ENCODE assay signal across 11 cellular contexts in the genomic region with DNA sequence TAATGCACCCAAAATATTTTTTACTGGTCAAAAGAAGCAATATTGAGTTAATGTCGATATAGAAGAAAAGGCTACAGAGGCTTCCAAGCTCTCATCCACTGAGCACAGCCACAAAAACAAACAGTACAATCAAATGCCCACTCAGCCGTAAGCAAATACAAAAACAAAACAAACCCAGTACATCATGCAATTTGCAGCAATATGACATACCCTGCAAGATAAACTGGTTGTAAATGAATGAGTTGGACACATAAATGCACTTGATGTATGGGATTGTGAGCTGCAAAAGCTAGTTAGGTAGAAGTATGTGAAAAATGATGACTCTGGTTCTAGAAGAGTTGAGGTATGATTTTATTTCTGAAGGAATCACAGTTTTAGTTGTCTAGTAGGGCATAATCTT.
DNase-seq lines count a peak whose midpoint lies in the region; ATAC-seq and TF ChIP-seq lines count a peak whose summit lies in the region.
"Had no signal": no experiment of that assay in that cellular context is flagged by ENCODE, and none has a peak within 500 bp of the region (broad histone marks: within the 10 kb centered on the region; RNA-seq: fewer than 3 reads in every experiment).

No MANE protein-coding gene starts in this region.

- no peak overlapping the region for H3K4me2 ChIP-seq in mesenchymal stem cell (ENCODE audit: low read length, poor library complexity, severe bottlenecking)

- no peak overlapping the region for H3K18ac ChIP-seq in mesenchymal stem cell (ENCODE audit: low read depth in 1 of 2, low read length in 2 of 2)

- no peak overlapping the region for H4K91ac ChIP-seq in mesenchymal stem cell (ENCODE audit: low read length)

- peak overlapping the region; percentile 98 for H3K9ac ChIP-seq in mesenchymal stem cell (ENCODE audit: low read length)

- H3K9me3 ChIP-seq in mesenchymal stem cell (ENCODE audit: control insufficient read depth, low read length) = no peaks in the 10 kb centered on the region
- no peaks in the 10 kb centered on the region for H3K9me3 ChIP-seq in vagina

- H3K27me3 ChIP-seq in mesenchymal stem cell (ENCODE audit: control insufficient read depth in 1 of 2, insufficient read depth in 1 of 2, low read length in 2 of 2) = no peaks in the 10 kb centered on the region
- H3K27me3 ChIP-seq in vagina = no peaks in the 10 kb centered on the region

- H3K4me3 ChIP-seq in mesenchymal stem cell (ENCODE audit: insufficient read depth in 1 of 2, low read depth in 1 of 2, low read length in 2 of 2) = no peak overlapping the region
- H3K4me3 ChIP-seq in vagina = peak overlapping the region; percentile 97 to 98

- no peak overlapping the region for H3K4ac ChIP-seq in mesenchymal stem cell (ENCODE audit: low read depth in 1 of 2, low read length in 2 of 2)

- WGBS in mesenchymal stem cell = 100% methylated on average over 1 of the region's 2 CpGs

- peaks cover 8% of the 10 kb centered on the region for H3K79me1 ChIP-seq in mesenchymal stem cell (replicated peaks; ENCODE audit: low read length, poor library complexity, severe bottlenecking)

- no peak overlapping the region for H4K8ac ChIP-seq in mesenchymal stem cell (ENCODE audit: low read length)

- no peak overlapping the region for H2AK5ac ChIP-seq in mesenchymal stem cell (ENCODE audit: low read length, severe bottlenecking)

- TF ChIP-seq POLR2A in vagina (IDR thresholded peaks at IDR 0.05) = no peak

- no peaks in the 10 kb centered on the region for H3K36me3 Mint-ChIP-seq in stimulated activated naive CD8-positive, alpha-beta T cell treated with anti-CD3 and anti-CD28 coated beads, Interleukin-15, Interleukin-2, amounts not matched to agents 100 ng/mL and 50 ng/mL, for 24 hours (ENCODE audit: low read depth)
- H3K36me3 Mint-ChIP-seq in activated T-helper 1 cell treated with anti-CD3 and anti-CD28 coated beads, Interleukin-12 subunit alpha, Interleukin-12 subunit beta, Interleukin-2, Interleukin-4 antibody, amounts not matched to agents 30 ng/mL and 10 ng/mL and 1 ng/mL, durations not matched to agents 14 hours and 24 hours and 36 hours (ENCODE audit: low read depth) = peaks cover 6% of the 10 kb centered on the region

- TF ChIP-seq CTCF in vagina (IDR thresholded peaks at IDR 0.05) = no peak

- no peak overlapping the region for H2BK12ac ChIP-seq in mesenchymal stem cell (ENCODE audit: low read length in 2 of 2)

- H3K36me3 ChIP-seq in mesenchymal stem cell (ENCODE audit: control insufficient read depth in 1 of 2, insufficient read depth in 2 of 2, low read depth in 1 of 2, low read length in 2 of 2) (peaks cover 0 to 3% of the 10 kb centered on the region in 2 experiments), vagina (no peaks in the 10 kb centered on the region)

- H3K4me1 ChIP-seq in mesenchymal stem cell (ENCODE audit: control insufficient read depth, insufficient read depth, low read depth, low read length) (no peaks in the 10 kb centered on the region), vagina (peaks cover 45% of the 10 kb centered on the region)

- no peaks in the 10 kb centered on the region for H3K27me3 Mint-ChIP-seq in stimulated activated naive CD8-positive, alpha-beta T cell treated with anti-CD3 and anti-CD28 coated beads, Interleukin-15, Interleukin-2, amounts not matched to agents 100 ng/mL and 50 ng/mL, for 24 hours
- H3K27me3 Mint-ChIP-seq in activated T-helper 1 cell treated with anti-CD3 and anti-CD28 coated beads, Interleukin-12 subunit alpha, Interleukin-12 subunit beta, Interleukin-2, Interleukin-4 antibody, amounts not matched to agents 30 ng/mL and 10 ng/mL and 1 ng/mL, durations not matched to agents 14 hours and 24 hours and 36 hours (ENCODE audit: insufficient read depth) = peaks cover 2% of the 10 kb centered on the region

- no peak overlapping the region for H2BK15ac ChIP-seq in mesenchymal stem cell (ENCODE audit: low read depth, poor library complexity, severe bottlenecking)

- no peak overlapping the region for H3K27ac Mint-ChIP-seq in stimulated activated naive CD8-positive, alpha-beta T cell treated with anti-CD3 and anti-CD28 coated beads, Interleukin-15, Interleukin-2, amounts not matched to agents 100 ng/mL and 50 ng/mL, for 24 hours
- no peak overlapping the region for H3K27ac Mint-ChIP-seq in activated T-helper 1 cell treated with anti-CD3 and anti-CD28 coated beads, Interleukin-12 subunit alpha, Interleukin-12 subunit beta, Interleukin-2, Interleukin-4 antibody, amounts not matched to agents 30 ng/mL and 10 ng/mL and 1 ng/mL, durations not matched to agents 14 hours and 24 hours and 36 hours

- peaks cover 82% of the 10 kb centered on the region for H3K4me1 Mint-ChIP-seq in stimulated activated naive CD8-positive, alpha-beta T cell treated with anti-CD3 and anti-CD28 coated beads, Interleukin-15, Interleukin-2, amounts not matched to agents 100 ng/mL and 50 ng/mL, for 24 hours (ENCODE audit: low read depth)
- H3K4me1 Mint-ChIP-seq in activated T-helper 1 cell treated with anti-CD3 and anti-CD28 coated beads, Interleukin-12 subunit alpha, Interleukin-12 subunit beta, Interleukin-2, Interleukin-4 antibody, amounts not matched to agents 30 ng/mL and 10 ng/mL and 1 ng/mL, durations not matched to agents 14 hours and 24 hours and 36 hours (ENCODE audit: low read depth) = peaks cover 35% of the 10 kb centered on the region

- H3K23ac ChIP-seq in mesenchymal stem cell (ENCODE audit: low read length in 2 of 2) = no peak overlapping the region

- no peak overlapping the region for H3K14ac ChIP-seq in mesenchymal stem cell (ENCODE audit: low read length in 2 of 2)

- no peak for DNase-seq in stimulated activated naive CD8-positive, alpha-beta T cell treated with anti-CD3 and anti-CD28 coated beads, Interleukin-15, Interleukin-2, amounts not matched to agents 100 U/mL and 50 U/mL, for 24 hours
- no peak for DNase-seq in activated T-helper 1 cell treated with anti-CD3 and anti-CD28 coated beads, Interleukin-12 subunit alpha, Interleukin-12 subunit beta, Interleukin-2, Interleukin-4 antibody, amounts not matched to agents 30 ng/mL and 10 ng/mL and 1 ng/mL, durations not matched to agents 14 hours and 24 hours and 36 hours (ENCODE audit: low spot score)
- DNase-seq in mesenchymal stem cell = no peak
- no peak for DNase-seq in vagina (ENCODE audit: extremely low spot score in 2 of 2)
- DNase-seq in GM03348 (ENCODE audit: low spot score) = no peak
- no peak for DNase-seq in stimulated activated CD4-positive, alpha-beta T cell treated with anti-CD3 and anti-CD28 coated beads, Interleukin-2, amount 100 ng/mL, for 24 hours
- DNase-seq: KBM-7, SHP77 treated with DMSO at 0.1 percent for 48 hours had no signal

- H3K27ac ChIP-seq in mesenchymal stem cell (ENCODE audit: low read length, poor library complexity, severe bottlenecking) (no peak overlapping the region), vagina (peak overlapping the region; percentile 97)

- ATAC-seq in stimulated activated naive CD8-positive, alpha-beta T cell treated with anti-CD3 and anti-CD28 coated beads, Interleukin-15, Interleukin-2, amounts not matched to agents 100 U/mL and 50 U/mL, for 24 hours = no peak
- ATAC-seq in HG03097 (IDR thresholded peaks at IDR 0.05; ENCODE audit: low FRiP score, unreplicated experiment) = no peak

- no peaks in the 10 kb centered on the region for H3K9me3 Mint-ChIP-seq in stimulated activated naive CD8-positive, alpha-beta T cell treated with anti-CD3 and anti-CD28 coated beads, Interleukin-15, Interleukin-2, amounts not matched to agents 100 ng/mL and 50 ng/mL, for 24 hours
- H3K9me3 Mint-ChIP-seq in activated T-helper 1 cell treated with anti-CD3 and anti-CD28 coated beads, Interleukin-12 subunit alpha, Interleukin-12 subunit beta, Interleukin-2, Interleukin-4 antibody, amounts not matched to agents 30 ng/mL and 10 ng/mL and 1 ng/mL, durations not matched to agents 14 hours and 24 hours and 36 hours = no peaks in the 10 kb centered on the region
- H3K9me3 Mint-ChIP-seq: activated T-helper 2 cell treated with anti-CD3 and anti-CD28 coated beads, Interferon-gamma antibody, Interleukin-2, Interleukin-4, amounts not matched to agents 10 μg/mL and 5 μg/mL and 100 μg/mL, durations not matched to agents 14 hours and 24 hours and 36 hours had no signal

- H3K4me3 Mint-ChIP-seq in stimulated activated naive CD8-positive, alpha-beta T cell treated with anti-CD3 and anti-CD28 coated beads, Interleukin-15, Interleukin-2, amounts not matched to agents 100 ng/mL and 50 ng/mL, for 24 hours = peak overlapping the region; percentile 30
- H3K4me3 Mint-ChIP-seq in activated T-helper 1 cell treated with anti-CD3 and anti-CD28 coated beads, Interleukin-12 subunit alpha, Interleukin-12 subunit beta, Interleukin-2, Interleukin-4 antibody, amounts not matched to agents 30 ng/mL and 10 ng/mL and 1 ng/mL, durations not matched to agents 14 hours and 24 hours and 36 hours = peak overlapping the region; percentile 5

- H2BK5ac ChIP-seq in mesenchymal stem cell (ENCODE audit: low read depth, low read length, poor library complexity, severe bottlenecking) = no peak overlapping the region

- H2BK120ac ChIP-seq in mesenchymal stem cell (ENCODE audit: low read depth, low read length) = no peak overlapping the region

- intact Hi-C loops in activated T-helper 1 cell treated with anti-CD3 and anti-CD28 coated beads, Interleukin-12 subunit alpha, Interleukin-12 subunit beta, Interleukin-2, Interleukin-4 antibody, amounts not matched to agents 30 ng/mL and 10 ng/mL and 1 ng/mL, durations not matched to agents 14 hours and 24 hours and 36 hours (cut with micrococcal nuclease) = no loop called here
- intact Hi-C loops in vagina (cut with DNase I) = no loop called here

- no peak overlapping the region for H2AFZ ChIP-seq in mesenchymal stem cell (ENCODE audit: low read depth, low read length)

Comparison
In these comparisons a context has a peak if more than half of its experiments do, and no peak if none do; other contexts are left out.
1. H3K4me3 ChIP-seq: peak in vagina (2 of 2); none in mesenchymal stem cell (0 of 2).